1 cellular context compared by ENCODE assay signal in genomic region chr4:182434720-182435119, GRCh38.
TF ChIP-seq lines count a peak whose summit lies in the region.

No MANE protein-coding gene starts in this region.

TF ChIP-seq in GM23338, 12 proteins besides CTCF, POLR2A, EP300 and RAD21 (continued from another document):
- TF ChIP-seq, protein P1, sequence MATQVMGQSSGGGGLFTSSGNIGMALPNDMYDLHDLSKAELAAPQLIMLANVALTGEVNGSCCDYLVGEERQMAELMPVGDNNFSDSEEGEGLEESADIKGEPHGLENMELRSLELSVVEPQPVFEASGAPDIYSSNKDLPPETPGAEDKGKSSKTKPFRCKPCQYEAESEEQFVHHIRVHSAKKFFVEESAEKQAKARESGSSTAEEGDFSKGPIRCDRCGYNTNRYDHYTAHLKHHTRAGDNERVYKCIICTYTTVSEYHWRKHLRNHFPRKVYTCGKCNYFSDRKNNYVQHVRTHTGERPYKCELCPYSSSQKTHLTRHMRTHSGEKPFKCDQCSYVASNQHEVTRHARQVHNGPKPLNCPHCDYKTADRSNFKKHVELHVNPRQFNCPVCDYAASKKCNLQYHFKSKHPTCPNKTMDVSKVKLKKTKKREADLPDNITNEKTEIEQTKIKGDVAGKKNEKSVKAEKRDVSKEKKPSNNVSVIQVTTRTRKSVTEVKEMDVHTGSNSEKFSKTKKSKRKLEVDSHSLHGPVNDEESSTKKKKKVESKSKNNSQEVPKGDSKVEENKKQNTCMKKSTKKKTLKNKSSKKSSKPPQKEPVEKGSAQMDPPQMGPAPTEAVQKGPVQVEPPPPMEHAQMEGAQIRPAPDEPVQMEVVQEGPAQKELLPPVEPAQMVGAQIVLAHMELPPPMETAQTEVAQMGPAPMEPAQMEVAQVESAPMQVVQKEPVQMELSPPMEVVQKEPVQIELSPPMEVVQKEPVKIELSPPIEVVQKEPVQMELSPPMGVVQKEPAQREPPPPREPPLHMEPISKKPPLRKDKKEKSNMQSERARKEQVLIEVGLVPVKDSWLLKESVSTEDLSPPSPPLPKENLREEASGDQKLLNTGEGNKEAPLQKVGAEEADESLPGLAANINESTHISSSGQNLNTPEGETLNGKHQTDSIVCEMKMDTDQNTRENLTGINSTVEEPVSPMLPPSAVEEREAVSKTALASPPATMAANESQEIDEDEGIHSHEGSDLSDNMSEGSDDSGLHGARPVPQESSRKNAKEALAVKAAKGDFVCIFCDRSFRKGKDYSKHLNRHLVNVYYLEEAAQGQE (IDR thresholded peaks at IDR 0.05; ENCODE audit: unreplicated experiment), result no peak
- no peak for TF ChIP-seq JUNB (IDR thresholded peaks at IDR 0.05; ENCODE audit: unreplicated experiment)
